9 cellular contexts compared by ENCODE assay signal in the genomic region with DNA sequence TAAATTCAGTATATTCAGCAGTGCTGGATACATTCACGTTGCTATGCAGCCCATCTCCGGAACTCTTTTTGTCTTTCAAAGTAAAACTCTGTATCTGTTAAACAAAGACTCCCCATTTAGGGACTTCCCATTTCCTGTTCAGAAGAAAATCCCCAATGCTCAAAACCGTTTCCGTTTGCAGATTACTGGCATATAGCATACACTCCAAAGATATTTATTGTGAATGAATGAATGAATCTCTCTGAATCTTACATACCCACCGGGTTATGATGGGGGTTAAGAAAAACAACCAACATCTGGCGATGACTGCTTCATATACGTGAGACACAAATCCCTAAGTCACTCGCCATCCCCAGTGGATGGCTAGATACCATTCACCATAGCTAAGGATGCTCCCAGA. TPM values are rescaled to one million over a fixed set of nuclear protein-coding genes. Genes with fewer than 3 reads are reported as not detected.
DNase-seq lines count a peak whose midpoint lies in the region; ATAC-seq and TF ChIP-seq lines count a peak whose summit lies in the region.
"Had no signal": no experiment of that assay in that cellular context is flagged by ENCODE, and none has a peak within 500 bp of the region (broad histone marks: within the 10 kb centered on the region; RNA-seq: fewer than 3 reads in every experiment).

No MANE protein-coding gene starts in this region.

- WGBS in H9 (ENCODE audit: extremely low coverage, insufficient read length, low lambda C conversion rate), result no CpG with 5 or more reads among the region's 8 CpGs

- H3K27ac Mint-ChIP-seq in H9, result peak overlapping the region in 1 of 3 experiments; percentile 93; a peak in 1 of 7 replicates

- no peak overlapping the region for H2AFZ ChIP-seq in H9 (ENCODE audit: low read length)

- H3K36me3 Mint-ChIP-seq in H9 (ENCODE audit: insufficient read depth in 1 of 3, low read depth in 3 of 3), result peaks cover 28 to 44% (median 39%) of the 10 kb centered on the region in 3 experiments

- H3K23ac ChIP-seq in H9 (ENCODE audit: insufficient read length, low read depth, low read length), result no peak overlapping the region

- H3T11ph ChIP-seq in H9 (ENCODE audit: low read length), result no peak overlapping the region

- no peak overlapping the region for H2BK15ac ChIP-seq in H9 (ENCODE audit: low read depth, low read length)

- peaks cover 6% of the 10 kb centered on the region for H3K27me3 Mint-ChIP-seq in H9 (ENCODE audit: low read depth)

- H3K4me3 ChIP-seq in iPS-20b (ENCODE audit: low read length), result peak overlapping the region; percentile 96

- no peak overlapping the region for H4K8ac ChIP-seq in H9 (replicated peaks; ENCODE audit: insufficient read length, low read depth, low read length)

- H2AK5ac ChIP-seq in H9 (ENCODE audit: insufficient read length, low read length), result no peak overlapping the region

- H3K27ac ChIP-seq in H9 (ENCODE audit: insufficient read length, low read depth, low read length) (peak overlapping the region; percentile 3), iPS-20b (ENCODE audit: low read length) (peak overlapping the region; percentile 83)

- no peaks in the 10 kb centered on the region; a peak in 2 of 5 replicates for H3K9me3 Mint-ChIP-seq in H9

- H3K36me3 ChIP-seq in iPS-20b (ENCODE audit: insufficient read depth, low read depth, low read length), result peaks cover 41% of the 10 kb centered on the region

- no peak overlapping the region for H2BK120ac ChIP-seq in H9 (ENCODE audit: low read depth, low read length, poor library complexity, severe bottlenecking)

- no peak for DNase-seq in H9
- DNase-seq in astrocyte of the hippocampus (ENCODE audit: low read depth, low spot score), result peak; percentile 23
- peak; percentile 18 for DNase-seq in superior temporal gyrus (ENCODE audit: extremely low spot score)
- DNase-seq in HUDEP-2 (lab: John Stamatoyannopoulos, UW; ENCODE audit: unreplicated experiment in 76 of 76), result no peak
- DNase-seq: GF-D8, NCI-H2029 had no signal

- H3K14ac ChIP-seq in H9 (ENCODE audit: insufficient read depth, low read length), result no peak overlapping the region

- peaks cover 2% of the 10 kb centered on the region for H4K20me1 ChIP-seq in H9 (ENCODE audit: control insufficient read depth, insufficient read depth, insufficient read length)

- H3K79me2 ChIP-seq in H9 (ENCODE audit: insufficient read depth, low read length), result peaks cover 8% of the 10 kb centered on the region; the same call in 1 of the 2 replicates

- TF ChIP-seq CTCF in H9 (conservative IDR thresholded peaks at IDR 0.05), result no peak

- peak overlapping the region; percentile 71 for H3K9ac ChIP-seq in H9 (ENCODE audit: extremely low read depth, insufficient read length, low read length)
- H3K9ac ChIP-seq in iPS-20b (ENCODE audit: low read depth, low read length), result peak overlapping the region; percentile 95

- H2BK20ac ChIP-seq in H9 (ENCODE audit: low read depth, low read length, poor library complexity, severe bottlenecking), result no peak overlapping the region

- H3K79me1 ChIP-seq in H9 (ENCODE audit: insufficient read depth, low read depth, low read length, poor library complexity, severe bottlenecking), result no peaks in the 10 kb centered on the region

- peak overlapping the region; percentile 55 for H3K4me2 ChIP-seq in H9 (ENCODE audit: insufficient read depth, insufficient read length, low read length)

- peaks cover 3% of the 10 kb centered on the region for H3K23me2 ChIP-seq in H9 (ENCODE audit: insufficient read length, low read depth, low read length, poor library complexity, severe bottlenecking)

- no peak overlapping the region for H3K56ac ChIP-seq in H9 (ENCODE audit: insufficient read length, low read depth, low read length)

- H3K4ac ChIP-seq in H9 (ENCODE audit: low read depth, low read length), result no peak overlapping the region

- H4K91ac ChIP-seq in H9 (ENCODE audit: insufficient read length, low read depth, low read length), result no peak overlapping the region

- ATAC-seq in GM18907 (IDR thresholded peaks at IDR 0.05; ENCODE audit: unreplicated experiment), result no peak
- no peak for ATAC-seq in GM21447 (IDR thresholded peaks at IDR 0.05; ENCODE audit: unreplicated experiment)

- H3K4me3 Mint-ChIP-seq in H9, result peak overlapping the region; percentile 95 to 97

- H2BK5ac ChIP-seq in H9 (ENCODE audit: insufficient read length, low read length), result no peak overlapping the region

- H2BK12ac ChIP-seq in H9 (ENCODE audit: insufficient read length, low read depth, low read length), result no peak overlapping the region

- H3K4me1 ChIP-seq in H9 (ENCODE audit: insufficient read depth, low read length) (peaks cover 20% of the 10 kb centered on the region), iPS-20b (ENCODE audit: insufficient read depth, low read length) (peaks cover 36% of the 10 kb centered on the region)

- H3K18ac ChIP-seq in H9 (ENCODE audit: insufficient read length, low read depth, low read length), result no peak overlapping the region

- H4K5ac ChIP-seq in H9 (ENCODE audit: insufficient read length, low read depth, low read length), result no peak overlapping the region

- H3K4me1 Mint-ChIP-seq in H9, result peaks cover 59 to 62% of the 10 kb centered on the region in 2 experiments

- H3K9me3 ChIP-seq in H9 (ENCODE audit: control insufficient read depth, low read depth, low read length), result no peaks in the 10 kb centered on the region
- H3K9me3 ChIP-seq in iPS-20b (ENCODE audit: insufficient read depth, low read depth, low read length), result no peaks in the 10 kb centered on the region

- H3K27me3 ChIP-seq in H9 (ENCODE audit: insufficient read depth, low read length) (no peaks in the 10 kb centered on the region), iPS-20b (ENCODE audit: insufficient read depth, low read length) (no peaks in the 10 kb centered on the region; the same call in 1 of the 2 replicates)

RNA-seq across cellular contexts. Expression of a gene that starts 1.6 kb away (rescaled TPM):
- total RNA-seq in H9 (2021), result 176 and 184 TPM in 2 replicates

RNA-seq across cellular contexts. Expression of a gene that starts 39.9 kb away (rescaled TPM):
- total RNA-seq in H9 (2021), result 5.7 and 7.6 TPM in 2 replicates

Comparison
In these comparisons a context has a peak if more than half of its experiments do, and no peak if none do; other contexts are left out.
1. DNase-seq: peak in astrocyte of the hippocampus (single experiment) and superior temporal gyrus (single experiment); none in H9 (single experiment) and HUDEP-2 (0 of 76).